ENCODE assay signal across 1 cellular context in the genomic region with DNA sequence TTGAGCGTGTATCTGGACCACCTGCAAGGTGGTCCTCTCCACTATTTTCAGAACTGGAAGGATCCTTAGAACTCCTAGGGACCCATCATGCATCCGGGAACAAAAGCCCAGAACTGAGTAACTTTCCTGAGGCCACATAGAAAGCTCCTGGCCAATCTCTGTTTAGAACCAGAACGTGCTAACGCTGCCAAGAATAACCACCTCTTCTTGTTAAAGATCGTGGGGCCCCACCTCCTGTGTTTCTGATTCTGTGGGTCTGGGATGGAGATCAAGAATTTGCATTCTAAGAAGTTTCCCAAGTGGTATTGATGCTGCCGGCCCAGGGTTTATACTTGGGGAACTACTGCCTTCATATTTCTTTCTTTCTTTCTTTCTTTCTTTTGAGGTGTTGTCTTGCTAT.
TF ChIP-seq lines count a peak whose summit lies in the region.

No MANE protein-coding gene starts in this region.

TF ChIP-seq in HEK293, 187 proteins besides CTCF, POLR2A, EP300 and RAD21 (continued from another document):
- TF ChIP-seq, protein P1, sequence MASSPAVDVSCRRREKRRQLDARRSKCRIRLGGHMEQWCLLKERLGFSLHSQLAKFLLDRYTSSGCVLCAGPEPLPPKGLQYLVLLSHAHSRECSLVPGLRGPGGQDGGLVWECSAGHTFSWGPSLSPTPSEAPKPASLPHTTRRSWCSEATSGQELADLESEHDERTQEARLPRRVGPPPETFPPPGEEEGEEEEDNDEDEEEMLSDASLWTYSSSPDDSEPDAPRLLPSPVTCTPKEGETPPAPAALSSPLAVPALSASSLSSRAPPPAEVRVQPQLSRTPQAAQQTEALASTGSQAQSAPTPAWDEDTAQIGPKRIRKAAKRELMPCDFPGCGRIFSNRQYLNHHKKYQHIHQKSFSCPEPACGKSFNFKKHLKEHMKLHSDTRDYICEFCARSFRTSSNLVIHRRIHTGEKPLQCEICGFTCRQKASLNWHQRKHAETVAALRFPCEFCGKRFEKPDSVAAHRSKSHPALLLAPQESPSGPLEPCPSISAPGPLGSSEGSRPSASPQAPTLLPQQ (tag by site-specific recombination; IDR thresholded peaks at IDR 0.05), result peak; percentile 46; the same call in 1 of the 2 replicates
- TF ChIP-seq SP2 (tag by site-specific recombination; IDR thresholded peaks at IDR 0.05), result no peak
